2 cellular contexts compared by ENCODE assay signal in the genomic region with DNA sequence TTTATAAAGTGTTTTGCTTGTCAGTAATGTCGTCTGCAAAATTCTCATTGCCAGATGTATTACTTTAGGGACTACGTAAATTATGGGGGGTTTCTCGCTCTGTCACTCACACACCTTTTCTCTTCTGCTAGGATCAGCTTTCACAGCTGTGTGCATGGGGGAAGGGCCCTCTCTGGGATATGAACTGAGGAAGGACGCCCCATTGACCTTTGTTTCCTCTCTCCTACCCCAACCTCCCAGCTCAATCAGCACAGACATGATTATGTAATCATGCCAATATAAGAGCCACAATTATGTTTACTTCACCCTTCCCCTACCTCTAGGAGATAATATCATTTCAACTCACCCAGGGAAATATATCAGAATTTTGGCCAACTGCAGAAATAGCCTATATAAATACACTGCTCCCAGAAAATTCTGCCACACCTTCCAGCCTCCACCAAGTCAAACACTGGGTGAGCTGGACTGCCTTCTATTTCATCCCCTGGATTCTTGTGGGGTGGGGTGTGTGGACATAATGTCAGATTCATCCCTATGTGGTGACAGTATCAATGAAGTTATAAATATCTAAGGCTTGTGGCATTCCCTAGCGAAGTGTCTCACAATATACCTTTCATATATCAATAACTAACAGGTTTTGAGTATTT.
TF ChIP-seq lines count a peak whose summit lies in the region.

No MANE protein-coding gene starts in this region.

TF ChIP-seq in liver, 16 proteins besides CTCF, POLR2A, EP300 and RAD21:
- TF ChIP-seq HNF4G (IDR thresholded peaks at IDR 0.05) (no peak), RXRA (IDR thresholded peaks at IDR 0.05) (peak; percentile 79 to 85), TAF1 (conservative IDR thresholded peaks at IDR 0.05) (no peak), ATF3 (IDR thresholded peaks at IDR 0.05) (no peak), FOXA2 (IDR thresholded peaks at IDR 0.05) (no peak), NR2F2 (IDR thresholded peaks at IDR 0.05) (no peak), GABPA (IDR thresholded peaks at IDR 0.05 in 1 of 2, conservative IDR thresholded peaks at IDR 0.05 in 1 of 2) (no peak), FOXA1 (IDR thresholded peaks at IDR 0.05) (peak; percentile 20), HNF4A (conservative IDR thresholded peaks at IDR 0.05) (peak; percentile 66 to 77), EGR1 (IDR thresholded peaks at IDR 0.05; ENCODE audit: low read depth in 2 of 2) (no peak), JUND (IDR thresholded peaks at IDR 0.05) (peak in 1 of 2 donors; percentile 20), ZBTB33 (IDR thresholded peaks at IDR 0.05) (no peak), SP1 (IDR thresholded peaks at IDR 0.05) (peak; percentile 64), YY1 (IDR thresholded peaks at IDR 0.05) (no peak)
- TF ChIP-seq, protein P1, sequence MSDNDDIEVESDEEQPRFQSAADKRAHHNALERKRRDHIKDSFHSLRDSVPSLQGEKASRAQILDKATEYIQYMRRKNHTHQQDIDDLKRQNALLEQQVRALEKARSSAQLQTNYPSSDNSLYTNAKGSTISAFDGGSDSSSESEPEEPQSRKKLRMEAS (IDR thresholded peaks at IDR 0.05): no peak
- TF ChIP-seq, protein P2, sequence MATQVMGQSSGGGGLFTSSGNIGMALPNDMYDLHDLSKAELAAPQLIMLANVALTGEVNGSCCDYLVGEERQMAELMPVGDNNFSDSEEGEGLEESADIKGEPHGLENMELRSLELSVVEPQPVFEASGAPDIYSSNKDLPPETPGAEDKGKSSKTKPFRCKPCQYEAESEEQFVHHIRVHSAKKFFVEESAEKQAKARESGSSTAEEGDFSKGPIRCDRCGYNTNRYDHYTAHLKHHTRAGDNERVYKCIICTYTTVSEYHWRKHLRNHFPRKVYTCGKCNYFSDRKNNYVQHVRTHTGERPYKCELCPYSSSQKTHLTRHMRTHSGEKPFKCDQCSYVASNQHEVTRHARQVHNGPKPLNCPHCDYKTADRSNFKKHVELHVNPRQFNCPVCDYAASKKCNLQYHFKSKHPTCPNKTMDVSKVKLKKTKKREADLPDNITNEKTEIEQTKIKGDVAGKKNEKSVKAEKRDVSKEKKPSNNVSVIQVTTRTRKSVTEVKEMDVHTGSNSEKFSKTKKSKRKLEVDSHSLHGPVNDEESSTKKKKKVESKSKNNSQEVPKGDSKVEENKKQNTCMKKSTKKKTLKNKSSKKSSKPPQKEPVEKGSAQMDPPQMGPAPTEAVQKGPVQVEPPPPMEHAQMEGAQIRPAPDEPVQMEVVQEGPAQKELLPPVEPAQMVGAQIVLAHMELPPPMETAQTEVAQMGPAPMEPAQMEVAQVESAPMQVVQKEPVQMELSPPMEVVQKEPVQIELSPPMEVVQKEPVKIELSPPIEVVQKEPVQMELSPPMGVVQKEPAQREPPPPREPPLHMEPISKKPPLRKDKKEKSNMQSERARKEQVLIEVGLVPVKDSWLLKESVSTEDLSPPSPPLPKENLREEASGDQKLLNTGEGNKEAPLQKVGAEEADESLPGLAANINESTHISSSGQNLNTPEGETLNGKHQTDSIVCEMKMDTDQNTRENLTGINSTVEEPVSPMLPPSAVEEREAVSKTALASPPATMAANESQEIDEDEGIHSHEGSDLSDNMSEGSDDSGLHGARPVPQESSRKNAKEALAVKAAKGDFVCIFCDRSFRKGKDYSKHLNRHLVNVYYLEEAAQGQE (IDR thresholded peaks at IDR 0.05): no peak

TF ChIP-seq in HepG2, 621 proteins besides CTCF, POLR2A, EP300 and RAD21:
- TF ChIP-seq ZBTB4 (CRISPR knock-in tag; IDR thresholded peaks at IDR 0.05; ENCODE audit: borderline replicate concordance): no peak
- no peak for TF ChIP-seq ZNF569 (CRISPR knock-in tag; IDR thresholded peaks at IDR 0.05; ENCODE audit: borderline replicate concordance)
- no peak for TF ChIP-seq ZNF224 (CRISPR knock-in tag; IDR thresholded peaks at IDR 0.05)
- TF ChIP-seq THYN1 (CRISPR knock-in tag; IDR thresholded peaks at IDR 0.05; ENCODE audit: borderline replicate concordance, low read depth): no peak
- no peak for TF ChIP-seq CREB3 (CRISPR knock-in tag; IDR thresholded peaks at IDR 0.05)
- no peak for TF ChIP-seq NR3C1 (CRISPR knock-in tag; IDR thresholded peaks at IDR 0.05)
- no peak for TF ChIP-seq HIC2 (CRISPR knock-in tag; IDR thresholded peaks at IDR 0.05; ENCODE audit: low read depth)
- no peak for TF ChIP-seq RARG (CRISPR knock-in tag; IDR thresholded peaks at IDR 0.05; ENCODE audit: low read depth)
